In genomic region chrX:45070116-45071007, GRCh38 we compare ENCODE assay signal across 9 cellular contexts.
DNase-seq lines count a peak whose midpoint lies in the region; ATAC-seq and TF ChIP-seq lines count a peak whose summit lies in the region.
"Had no signal": no experiment of that assay in that cellular context is flagged by ENCODE, and none has a peak within 500 bp of the region (broad histone marks: within the 10 kb centered on the region; RNA-seq: fewer than 3 reads in every experiment).

No MANE protein-coding gene starts in this region.

- no peaks in the 10 kb centered on the region for H3K36me3 ChIP-seq in colonic mucosa

- H3K36me3 Mint-ChIP-seq in activated CD4-positive, alpha-beta T cell treated with anti-CD3 and anti-CD28 coated beads, Interleukin-2, amount 10 ng/mL, durations not matched to agents 24 days and 14 days (ENCODE audit: low read depth) = peaks cover 30% of the 10 kb centered on the region
- H3K36me3 Mint-ChIP-seq in memory B cell = peaks cover 20% of the 10 kb centered on the region

- peak; percentile 72 for TF ChIP-seq CTCF in colonic mucosa (IDR thresholded peaks at IDR 0.05)

- H3K4me3 ChIP-seq in colonic mucosa = no peak overlapping the region

- no peaks in the 10 kb centered on the region for H3K9me3 Mint-ChIP-seq in activated CD4-positive, alpha-beta T cell treated with anti-CD3 and anti-CD28 coated beads, Interleukin-2, amount 10 ng/mL, durations not matched to agents 24 days and 14 days
- H3K9me3 Mint-ChIP-seq in memory B cell = peaks cover 3% of the 10 kb centered on the region

- peak; percentile 49 for ATAC-seq in HG03565 (IDR thresholded peaks at IDR 0.05; ENCODE audit: unreplicated experiment)
- peak; percentile 48 for ATAC-seq in memory B cell (ENCODE audit: low read depth)
- ATAC-seq in HG03039 (IDR thresholded peaks at IDR 0.05; ENCODE audit: unreplicated experiment) = no peak
- ATAC-seq in GM21737 (IDR thresholded peaks at IDR 0.05; ENCODE audit: unreplicated experiment) = no peak

- no peak overlapping the region for H3K9ac ChIP-seq in colonic mucosa (ENCODE audit: low read depth in 2 of 2, low read length in 2 of 2)

- H3K4me1 ChIP-seq in colonic mucosa = no peaks in the 10 kb centered on the region

- peaks cover 35% of the 10 kb centered on the region for H3K4me1 Mint-ChIP-seq in activated CD4-positive, alpha-beta T cell treated with anti-CD3 and anti-CD28 coated beads, Interleukin-2, amount 10 ng/mL, durations not matched to agents 24 days and 14 days
- H3K4me1 Mint-ChIP-seq in memory B cell = peaks cover 24% of the 10 kb centered on the region

- DNase-seq in activated CD4-positive, alpha-beta T cell treated with anti-CD3 and anti-CD28 coated beads, Interleukin-2, amount 10 ng/mL, durations not matched to agents 24 days and 14 days = peak; percentile 64
- no peak for DNase-seq in activated CD4-positive, alpha-beta T cell treated with anti-CD3 and anti-CD28 coated beads, Interleukin-2, amount 50 U/mL, for 1 hour
- DNase-seq in RKO (ENCODE audit: low spot score) (peak; percentile 77), colonic mucosa (peak; percentile 41), memory B cell (ENCODE audit: low spot score in 2 of 2) (peak in 1 of 2 donors; percentile 9)

- H3K9me3 ChIP-seq in colonic mucosa = no peaks in the 10 kb centered on the region

- H3K27me3 Mint-ChIP-seq in activated CD4-positive, alpha-beta T cell treated with anti-CD3 and anti-CD28 coated beads, Interleukin-2, amount 10 ng/mL, durations not matched to agents 24 days and 14 days = no peaks in the 10 kb centered on the region
- H3K27me3 Mint-ChIP-seq in memory B cell = no peaks in the 10 kb centered on the region

- no peak overlapping the region for H3K27ac ChIP-seq in colonic mucosa
- H3K27ac ChIP-seq: epithelial cell of prostate had no signal

- no peak overlapping the region for H3K4me3 Mint-ChIP-seq in activated CD4-positive, alpha-beta T cell treated with anti-CD3 and anti-CD28 coated beads, Interleukin-2, amount 10 ng/mL, durations not matched to agents 24 days and 14 days
- no peak overlapping the region for H3K4me3 Mint-ChIP-seq in memory B cell

- peak overlapping the region; percentile 70 for H3K27ac Mint-ChIP-seq in activated CD4-positive, alpha-beta T cell treated with anti-CD3 and anti-CD28 coated beads, Interleukin-2, amount 10 ng/mL, durations not matched to agents 24 days and 14 days
- peak overlapping the region; percentile 50 for H3K27ac Mint-ChIP-seq in memory B cell

- intact Hi-C loops in activated CD4-positive, alpha-beta T cell treated with anti-CD3 and anti-CD28 coated beads, Interleukin-2, amount 10 ng/mL, durations not matched to agents 24 days and 14 days (cut with micrococcal nuclease) = loop anchor here (10.0 kb wide), 2 partner anchors 124 to 526 kb away; partner anchors contain the start of gene FUNDC1
- intact Hi-C loops in colonic mucosa (cut with DNase I) = no loop called here

- H3K27me3 ChIP-seq in colonic mucosa = no peaks in the 10 kb centered on the region

Comparison
In these comparisons a context has a peak if more than half of its experiments do, and no peak if none do; other contexts are left out.
1. ATAC-seq: peak in HG03565 (single experiment) and memory B cell (single experiment); none in HG03039 (single experiment) and GM21737 (single experiment).